In the genomic region with DNA sequence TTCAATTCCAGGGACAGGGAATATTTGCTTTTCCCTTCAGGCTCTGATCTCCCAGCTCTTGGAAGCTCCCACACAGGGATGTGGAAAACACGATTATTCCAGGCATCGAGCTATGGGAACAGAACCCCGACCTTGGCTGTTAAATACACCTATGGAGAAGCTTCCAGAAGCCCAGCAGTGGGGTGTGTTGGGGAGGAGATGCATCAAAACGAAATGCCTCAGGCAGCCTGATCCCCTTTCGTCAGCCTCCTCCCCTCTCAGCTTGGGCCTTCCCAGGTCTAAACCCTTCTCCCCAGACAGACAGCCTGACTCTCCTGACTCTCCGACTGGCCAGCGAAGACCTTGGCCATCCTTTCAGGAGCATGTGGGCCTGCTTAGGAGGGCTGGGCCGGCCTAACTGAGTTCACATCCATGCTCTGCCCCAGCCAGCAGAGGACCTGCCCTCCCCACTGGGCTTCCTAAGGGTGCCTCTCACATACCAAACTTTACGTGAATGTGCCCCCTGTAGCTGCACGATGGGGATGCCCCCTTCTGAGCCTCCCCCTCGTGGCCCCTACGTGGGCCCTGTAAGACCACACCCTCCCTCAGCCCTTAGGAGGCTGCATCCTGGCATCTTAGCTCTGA, we compare ENCODE assay signal across 1 cellular context.
TF ChIP-seq lines count a peak whose summit lies in the region.

No MANE protein-coding gene starts in this region.

TF ChIP-seq in HepG2, 621 proteins besides CTCF, POLR2A, EP300 and RAD21 (continued from another document):
- TF ChIP-seq, protein P1, sequence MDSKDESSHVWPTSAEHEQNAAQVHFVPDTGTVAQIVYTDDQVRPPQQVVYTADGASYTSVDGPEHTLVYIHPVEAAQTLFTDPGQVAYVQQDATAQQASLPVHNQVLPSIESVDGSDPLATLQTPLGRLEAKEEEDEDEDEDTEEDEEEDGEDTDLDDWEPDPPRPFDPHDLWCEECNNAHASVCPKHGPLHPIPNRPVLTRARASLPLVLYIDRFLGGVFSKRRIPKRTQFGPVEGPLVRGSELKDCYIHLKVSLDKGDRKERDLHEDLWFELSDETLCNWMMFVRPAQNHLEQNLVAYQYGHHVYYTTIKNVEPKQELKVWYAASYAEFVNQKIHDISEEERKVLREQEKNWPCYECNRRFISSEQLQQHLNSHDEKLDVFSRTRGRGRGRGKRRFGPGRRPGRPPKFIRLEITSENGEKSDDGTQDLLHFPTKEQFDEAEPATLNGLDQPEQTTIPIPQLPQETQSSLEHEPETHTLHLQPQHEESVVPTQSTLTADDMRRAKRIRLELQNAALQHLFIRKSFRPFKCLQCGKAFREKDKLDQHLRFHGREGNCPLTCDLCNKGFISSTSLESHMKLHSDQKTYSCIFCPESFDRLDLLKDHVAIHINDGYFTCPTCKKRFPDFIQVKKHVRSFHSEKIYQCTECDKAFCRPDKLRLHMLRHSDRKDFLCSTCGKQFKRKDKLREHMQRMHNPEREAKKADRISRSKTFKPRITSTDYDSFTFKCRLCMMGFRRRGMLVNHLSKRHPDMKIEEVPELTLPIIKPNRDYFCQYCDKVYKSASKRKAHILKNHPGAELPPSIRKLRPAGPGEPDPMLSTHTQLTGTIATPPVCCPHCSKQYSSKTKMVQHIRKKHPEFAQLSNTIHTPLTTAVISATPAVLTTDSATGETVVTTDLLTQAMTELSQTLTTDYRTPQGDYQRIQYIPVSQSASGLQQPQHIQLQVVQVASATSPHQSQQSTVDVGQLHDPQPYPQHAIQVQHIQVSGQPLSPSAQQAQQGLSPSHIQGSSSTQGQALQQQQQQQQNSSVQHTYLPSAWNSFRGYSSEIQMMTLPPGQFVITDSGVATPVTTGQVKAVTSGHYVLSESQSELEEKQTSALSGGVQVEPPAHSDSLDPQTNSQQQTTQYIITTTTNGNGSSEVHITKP (CRISPR knock-in tag; IDR thresholded peaks at IDR 0.05; ENCODE audit: low read depth): 0 out of 2 replicates have a peak, but pooled peaks have one; percentile 51
- TF ChIP-seq, protein P2, sequence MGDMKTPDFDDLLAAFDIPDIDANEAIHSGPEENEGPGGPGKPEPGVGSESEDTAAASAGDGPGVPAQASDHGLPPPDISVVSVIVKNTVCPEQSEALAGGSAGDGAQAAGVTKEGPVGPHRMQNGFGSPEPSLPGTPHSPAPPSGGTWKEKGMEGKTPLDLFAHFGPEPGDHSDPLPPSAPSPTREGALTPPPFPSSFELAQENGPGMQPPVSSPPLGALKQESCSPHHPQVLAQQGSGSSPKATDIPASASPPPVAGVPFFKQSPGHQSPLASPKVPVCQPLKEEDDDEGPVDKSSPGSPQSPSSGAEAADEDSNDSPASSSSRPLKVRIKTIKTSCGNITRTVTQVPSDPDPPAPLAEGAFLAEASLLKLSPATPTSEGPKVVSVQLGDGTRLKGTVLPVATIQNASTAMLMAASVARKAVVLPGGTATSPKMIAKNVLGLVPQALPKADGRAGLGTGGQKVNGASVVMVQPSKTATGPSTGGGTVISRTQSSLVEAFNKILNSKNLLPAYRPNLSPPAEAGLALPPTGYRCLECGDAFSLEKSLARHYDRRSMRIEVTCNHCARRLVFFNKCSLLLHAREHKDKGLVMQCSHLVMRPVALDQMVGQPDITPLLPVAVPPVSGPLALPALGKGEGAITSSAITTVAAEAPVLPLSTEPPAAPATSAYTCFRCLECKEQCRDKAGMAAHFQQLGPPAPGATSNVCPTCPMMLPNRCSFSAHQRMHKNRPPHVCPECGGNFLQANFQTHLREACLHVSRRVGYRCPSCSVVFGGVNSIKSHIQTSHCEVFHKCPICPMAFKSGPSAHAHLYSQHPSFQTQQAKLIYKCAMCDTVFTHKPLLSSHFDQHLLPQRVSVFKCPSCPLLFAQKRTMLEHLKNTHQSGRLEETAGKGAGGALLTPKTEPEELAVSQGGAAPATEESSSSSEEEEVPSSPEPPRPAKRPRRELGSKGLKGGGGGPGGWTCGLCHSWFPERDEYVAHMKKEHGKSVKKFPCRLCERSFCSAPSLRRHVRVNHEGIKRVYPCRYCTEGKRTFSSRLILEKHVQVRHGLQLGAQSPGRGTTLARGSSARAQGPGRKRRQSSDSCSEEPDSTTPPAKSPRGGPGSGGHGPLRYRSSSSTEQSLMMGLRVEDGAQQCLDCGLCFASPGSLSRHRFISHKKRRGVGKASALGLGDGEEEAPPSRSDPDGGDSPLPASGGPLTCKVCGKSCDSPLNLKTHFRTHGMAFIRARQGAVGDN (CRISPR knock-in tag; IDR thresholded peaks at IDR 0.05): no peak
TF ChIP-seq in HepG2: peak in this region for 1.
